13 cellular contexts compared by ENCODE assay signal in genomic region chr11:33135216-33135615, GRCh38. TPM values are rescaled to one million over a fixed set of nuclear protein-coding genes. Genes with fewer than 3 reads are reported as not detected.
DNase-seq lines count a peak whose midpoint lies in the region; ATAC-seq and TF ChIP-seq lines count a peak whose summit lies in the region.
"Had no signal": no experiment of that assay in that cellular context is flagged by ENCODE, and none has a peak within 500 bp of the region (broad histone marks: within the 10 kb centered on the region; RNA-seq: fewer than 3 reads in every experiment).

No MANE protein-coding gene starts in this region.

- in situ Hi-C loops in G401 (cut with HindIII; ENCODE audit: low sequenced_read_pairs): no loop called here

- TF ChIP-seq CTCF in fibroblast of pulmonary artery (IDR thresholded peaks at IDR 0.05; ENCODE audit: low read length, missing control alignments): no peak
- no peak for TF ChIP-seq CTCF in osteocyte (IDR thresholded peaks at IDR 0.05)

- H3K4me1 Mint-ChIP-seq in osteocyte (ENCODE audit: unreplicated experiment): peaks cover 26% of the 10 kb centered on the region

- H3K4me3 Mint-ChIP-seq in osteocyte (ENCODE audit: unreplicated experiment): no peak overlapping the region
- H3K4me3 Mint-ChIP-seq: activated CD4-positive, alpha-beta memory T cell treated with anti-CD3 and anti-CD28 coated beads for 36 hours; T-helper 1 cell treated with Interleukin-12 subunit alpha and Interleukin-12 subunit beta and Interleukin-4 antibody, amounts not matched to agents 30 μg/mL and 1 μg/mL, for 36 hours had no signal

- peaks cover 10% of the 10 kb centered on the region for H3K36me3 Mint-ChIP-seq in osteocyte (ENCODE audit: unreplicated experiment)

- H3K27me3 Mint-ChIP-seq in osteocyte (ENCODE audit: unreplicated experiment): no peaks in the 10 kb centered on the region
- H3K27me3 Mint-ChIP-seq: activated CD4-positive, alpha-beta memory T cell treated with anti-CD3 and anti-CD28 coated beads for 36 hours had no signal

- H3K27ac Mint-ChIP-seq in osteocyte (ENCODE audit: unreplicated experiment): peak overlapping the region; percentile 61
- H3K27ac Mint-ChIP-seq: activated CD4-positive, alpha-beta memory T cell treated with anti-CD3 and anti-CD28 coated beads for 36 hours; T-helper 1 cell treated with Interleukin-12 subunit alpha and Interleukin-12 subunit beta and Interleukin-4 antibody, amounts not matched to agents 30 μg/mL and 1 μg/mL, for 36 hours had no signal

- H3K9me3 Mint-ChIP-seq in osteocyte (ENCODE audit: unreplicated experiment): no peaks in the 10 kb centered on the region
- H3K9me3 Mint-ChIP-seq: activated CD4-positive, alpha-beta memory T cell treated with anti-CD3 and anti-CD28 coated beads for 36 hours; T-helper 1 cell treated with Interleukin-12 subunit alpha and Interleukin-12 subunit beta and Interleukin-4 antibody, amounts not matched to agents 30 μg/mL and 1 μg/mL, for 36 hours had no signal

- DNase-seq in G401 (ENCODE audit: low spot score): peak; percentile 23
- DNase-seq in fibroblast of pulmonary artery (ENCODE audit: low read depth): peak; percentile 75
- DNase-seq in osteocyte (ENCODE audit: extremely low spot score, unreplicated experiment): no peak
- no peak for DNase-seq in NCI-H446 treated with DMSO at 0.1 percent for 48 hours (lab: John Stamatoyannopoulos, UW)
- DNase-seq in globus pallidus (ENCODE audit: low spot score): no peak
- DNase-seq in NCI-H2196 (lab: John Stamatoyannopoulos, UW; ENCODE audit: unreplicated experiment): no peak
- DNase-seq: activated CD4-positive, alpha-beta memory T cell treated with anti-CD3 and anti-CD28 coated beads for 36 hours; activated effector memory CD4-positive, alpha-beta T cell treated with anti-CD3 and anti-CD28 coated beads, Interleukin-2, amount 50 U/mL, for 16 hours; NCI-H1092; OCI-M1; substantia nigra had no signal

- H3K4me3 ChIP-seq in fibroblast of pulmonary artery (replicated peaks; ENCODE audit: low read depth, low read length): no peak overlapping the region

- peak; percentile 98 for ATAC-seq in SK-N-SH treated with all-trans-retinoic acid at 6 μM for 48 hours

TF ChIP-seq in SK-N-SH treated with all-trans-retinoic acid at 6 μM for 48 hours, 23 proteins besides CTCF, POLR2A, EP300 and RAD21 (continues in another document):
- TF ChIP-seq ZFP30 (CRISPR knock-in tag; IDR thresholded peaks at IDR 0.05) (no peak), GLIS3 (CRISPR knock-in tag; IDR thresholded peaks at IDR 0.05) (no peak; the same call in 1 of the 2 replicates), PPARA (CRISPR knock-in tag; IDR thresholded peaks at IDR 0.05; ENCODE audit: borderline replicate concordance) (no peak), ZFP3 (CRISPR knock-in tag; IDR thresholded peaks at IDR 0.05) (peak; percentile 26; the same call in 1 of the 2 replicates), POU6F1 (CRISPR knock-in tag; IDR thresholded peaks at IDR 0.05; ENCODE audit: borderline replicate concordance, low read depth) (peak; percentile 94; the same call in 1 of the 2 replicates), CREB5 (CRISPR knock-in tag; IDR thresholded peaks at IDR 0.05; ENCODE audit: low read depth) (peak; percentile 58; the same call in 1 of the 2 replicates), ARNTL (CRISPR knock-in tag; IDR thresholded peaks at IDR 0.05; ENCODE audit: borderline replicate concordance, low read depth) (no peak), ZNF8 (CRISPR knock-in tag; IDR thresholded peaks at IDR 0.05) (no peak), ZC3H10 (CRISPR knock-in tag; IDR thresholded peaks at IDR 0.05) (peak; percentile 85), OSR1 (CRISPR knock-in tag; IDR thresholded peaks at IDR 0.05) (no peak), TSHZ2 (CRISPR knock-in tag; IDR thresholded peaks at IDR 0.05) (no peak; the same call in 1 of the 2 replicates), TCF4 (CRISPR knock-in tag; IDR thresholded peaks at IDR 0.05; ENCODE audit: borderline replicate concordance) (peak; percentile 86), BACH2 (CRISPR knock-in tag; IDR thresholded peaks at IDR 0.05; ENCODE audit: borderline replicate concordance) (no peak), SNAI2 (CRISPR knock-in tag; IDR thresholded peaks at IDR 0.05) (0 out of 2 replicates have a peak, but pooled peaks have one; percentile 77), CSDC2 (CRISPR knock-in tag; IDR thresholded peaks at IDR 0.05) (no peak), PATZ1 (CRISPR knock-in tag; IDR thresholded peaks at IDR 0.05; ENCODE audit: borderline replicate concordance) (peak; percentile 82; the same call in 1 of the 2 replicates), ISL1 (CRISPR knock-in tag; IDR thresholded peaks at IDR 0.05) (peak; percentile 94), ZNF70 (CRISPR knock-in tag; IDR thresholded peaks at IDR 0.05) (no peak), RARB (CRISPR knock-in tag; IDR thresholded peaks at IDR 0.05) (no peak; the same call in 1 of the 2 replicates), TOX (CRISPR knock-in tag; IDR thresholded peaks at IDR 0.05; ENCODE audit: borderline replicate concordance) (no peak)

RNA-seq across cellular contexts. Expression of gene CSTF3, which starts 26.1 kb away (rescaled TPM):
- 20.2 and 32.7 TPM in 2 replicates for total RNA-seq in G401 (2014; rRNA removed; shearing (Covaris generic))
- total RNA-seq in osteocyte: 23.6 and 27.8 TPM in 2 replicates

Comparison
In these comparisons a context has a peak if more than half of its experiments do, and no peak if none do; other contexts are left out.
1. DNase-seq: peak in G401 (single experiment) and fibroblast of pulmonary artery (single experiment); none in osteocyte (single experiment), NCI-H446 treated with DMSO at 0.1 percent for 48 hours (single experiment), globus pallidus (single experiment) and NCI-H2196 (single experiment).